ENCODE assay signal across 18 cellular contexts in the genomic region with DNA sequence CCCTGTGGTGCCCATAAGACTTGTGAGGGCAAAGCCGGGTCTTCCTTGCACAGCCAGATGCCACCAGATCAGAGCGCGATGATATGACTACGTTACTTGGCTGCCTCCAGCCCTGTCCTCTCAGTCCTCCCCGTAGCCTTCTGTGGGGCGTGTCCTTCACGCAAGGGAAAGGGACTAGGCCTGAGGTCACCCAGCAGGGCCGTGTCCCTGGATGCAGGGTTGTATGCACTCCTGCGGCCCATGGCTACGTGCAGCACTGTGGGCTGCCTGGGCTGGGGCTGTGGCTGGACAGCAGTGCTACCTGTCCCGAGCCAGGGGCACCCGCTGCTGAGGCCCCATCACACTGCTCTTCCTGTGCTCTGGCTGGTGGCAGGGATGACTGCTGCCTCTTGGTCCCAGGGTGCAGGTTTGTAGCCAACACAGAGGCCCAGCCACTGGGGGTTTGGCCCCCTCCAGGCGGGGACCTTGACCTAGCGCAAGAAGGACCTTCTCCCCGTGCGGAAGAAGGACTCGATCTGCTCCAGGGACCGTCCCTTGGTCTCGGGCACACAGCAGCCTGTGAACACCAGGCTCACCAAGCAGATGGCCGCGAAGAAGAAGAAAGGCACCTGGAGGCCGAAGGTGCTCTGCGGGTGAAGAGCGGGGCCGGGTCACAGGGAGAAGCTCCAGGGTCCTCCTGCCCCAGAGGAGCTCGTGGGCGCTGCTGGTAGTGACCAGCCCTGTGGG. TPM values are rescaled to one million over a fixed set of nuclear protein-coding genes. Genes with fewer than 3 reads are reported as not detected.
"Had no signal": no experiment of that assay in that cellular context is flagged by ENCODE, and none has a peak within 500 bp of the region (broad histone marks: within the 10 kb centered on the region; RNA-seq: fewer than 3 reads in every experiment).

No MANE protein-coding gene starts in this region.

- H3K27ac ChIP-seq: colonic mucosa, heart right ventricle, left ventricle myocardium inferior, right atrium auricular region, upper lobe of right lung had no signal

- H3K9me3 ChIP-seq: colonic mucosa, heart right ventricle, left ventricle myocardium inferior, right atrium auricular region, upper lobe of right lung had no signal

- H3K27ac Mint-ChIP-seq: activated T-helper 2 cell treated with anti-CD3 and anti-CD28 coated beads, Interferon-gamma antibody, Interleukin-2, Interleukin-4, amounts not matched to agents 10 μg/mL and 5 μg/mL and 100 μg/mL, durations not matched to agents 14 hours and 24 hours and 36 hours had no signal

- DNase-seq: activated CD4-positive, alpha-beta T cell treated with anti-CD3 and anti-CD28 coated beads, Interleukin-2, amount 50 U/mL, for 1 hour; activated CD4-positive, CD25-positive, alpha-beta regulatory T cell; activated naive CD4-positive, alpha-beta T cell treated with anti-CD3 and anti-CD28 coated beads, Interleukin-2, amount 50 U/mL, for 16 hours; caudate nucleus; colonic mucosa; effector CD4-positive, alpha-beta T cell; heart right ventricle; left ventricle myocardium inferior; mesendoderm; posterior cingulate gyrus; stimulated activated CD4-positive, alpha-beta T cell treated with anti-CD3 and anti-CD28 coated beads, Interleukin-1b, Interleukin-23, amount 100 ng/mL, for 48 hours; stimulated activated naive CD8-positive, alpha-beta T cell treated with anti-CD3 and anti-CD28 coated beads, Interleukin-15, Interleukin-2, amounts not matched to agents 100 U/mL and 50 U/mL, for 24 hours; upper lobe of right lung had no signal

- H3K4me1 ChIP-seq: colonic mucosa, left ventricle myocardium inferior, right atrium auricular region had no signal

- H3K9me3 Mint-ChIP-seq: activated T-helper 2 cell treated with anti-CD3 and anti-CD28 coated beads, Interferon-gamma antibody, Interleukin-2, Interleukin-4, amounts not matched to agents 10 μg/mL and 5 μg/mL and 100 μg/mL, durations not matched to agents 14 hours and 24 hours and 36 hours had no signal

- ATAC-seq: heart right ventricle; stimulated activated naive CD8-positive, alpha-beta T cell treated with anti-CD3 and anti-CD28 coated beads, Interleukin-15, Interleukin-2, amounts not matched to agents 100 U/mL and 50 U/mL, for 24 hours had no signal

- H3K36me3 ChIP-seq: colonic mucosa, upper lobe of right lung had no signal

- H3K27me3 ChIP-seq: colonic mucosa, heart right ventricle, right atrium auricular region, upper lobe of right lung had no signal

- H3K4me3 ChIP-seq: colonic mucosa, heart right ventricle, left ventricle myocardium inferior, right atrium auricular region, upper lobe of right lung had no signal

RNA-seq across cellular contexts. Expression of gene MYMK, which starts 53.0 kb away (rescaled TPM):
- total RNA-seq: activated T-helper 2 cell treated with anti-CD3 and anti-CD28 coated beads, Interferon-gamma antibody, Interleukin-2, Interleukin-4, amounts not matched to agents 10 μg/mL and 5 μg/mL and 100 μg/mL, durations not matched to agents 14 hours and 24 hours and 36 hours; colonic mucosa; frontal cortex; heart right ventricle; left ventricle myocardium inferior; right atrium auricular region; T-helper 2 cell treated with Interferon-gamma antibody and Interleukin-4, amounts not matched to agents 100 ng/mL and 5 ng/mL, for 36 hours; temporal lobe; upper lobe of right lung had no signal
- polyA plus RNA-seq: heart right ventricle had no signal
